Comparison of ENCODE assay signal across 8 cellular contexts in the genomic region with DNA sequence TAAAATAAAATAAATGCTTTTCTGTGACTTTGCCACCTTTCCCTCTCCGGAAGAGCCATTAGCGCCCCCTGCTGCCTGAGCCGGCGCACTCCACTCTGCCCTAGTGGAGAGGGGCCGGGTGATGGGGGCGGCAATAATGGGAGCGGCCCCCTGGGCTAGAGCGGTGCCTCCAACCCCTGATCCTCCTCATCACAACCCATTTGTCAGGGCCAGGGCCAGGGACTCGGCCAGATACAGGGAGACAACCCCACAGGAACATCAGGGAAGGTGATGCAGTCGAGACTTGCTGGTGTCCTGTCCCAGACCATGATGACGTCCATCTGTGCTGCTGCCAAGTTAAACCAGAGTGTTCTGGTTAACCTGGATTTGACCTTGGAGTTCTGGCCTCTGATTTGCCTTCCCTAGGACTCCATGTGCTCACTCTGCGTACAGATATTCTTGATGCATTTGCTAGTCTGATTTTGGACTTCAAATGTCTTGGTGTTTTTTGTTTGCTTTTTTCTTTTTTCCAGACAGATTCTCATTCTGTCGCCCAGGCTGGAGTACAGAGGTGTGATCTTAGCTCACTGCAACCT.
DNase-seq lines count a peak whose midpoint lies in the region; ATAC-seq lines count a peak whose summit lies in the region.

No MANE protein-coding gene starts in this region.

- no peaks in the 10 kb centered on the region for H3K9me3 ChIP-seq in adipocyte (ENCODE audit: control insufficient read depth, low read length)
- H3K9me3 ChIP-seq in iPS-20b (ENCODE audit: insufficient read depth, low read depth, low read length): no peaks in the 10 kb centered on the region

- H3K36me3 ChIP-seq in adipocyte (ENCODE audit: control insufficient read depth, insufficient read depth, low read length, severe bottlenecking) (no peaks in the 10 kb centered on the region), iPS-20b (ENCODE audit: insufficient read depth, low read depth, low read length) (no peaks in the 10 kb centered on the region)

- no peaks in the 10 kb centered on the region for H3K27me3 ChIP-seq in adipocyte (replicated peaks; ENCODE audit: control insufficient read depth, insufficient read depth, low read length)
- no peaks in the 10 kb centered on the region for H3K27me3 ChIP-seq in iPS-20b (ENCODE audit: insufficient read depth, low read length)

- H3K4me1 ChIP-seq in adipocyte (ENCODE audit: control insufficient read depth, insufficient read depth, low read length) (peaks cover 4% of the 10 kb centered on the region), iPS-20b (ENCODE audit: insufficient read depth, low read length) (no peaks in the 10 kb centered on the region)

- no peak overlapping the region for H3K27ac ChIP-seq in iPS-20b (ENCODE audit: low read length)

- ATAC-seq in HG02610 (IDR thresholded peaks at IDR 0.05; ENCODE audit: unreplicated experiment): no peak

- peak; percentile 46 for DNase-seq in activated CD4-positive, CD25-positive, alpha-beta regulatory T cell treated with anti-CD3 and anti-CD28 coated beads, Interleukin-2, amount 50 U/mL, for 72 hours
- no peak for DNase-seq in activated CD4-positive, CD25-positive, alpha-beta regulatory T cell (lab: John Stamatoyannopoulos, UW)
- DNase-seq in NCI-H526 (lab: John Stamatoyannopoulos, UW) (peak; percentile 30 to 71), adipocyte (ENCODE audit: low read depth) (peak; percentile 38), cortex of kidney (lab: John Stamatoyannopoulos, UW) (no peak)
- peak; percentile 10 for DNase-seq in stimulated activated CD4-positive, alpha-beta T cell treated with anti-CD3 and anti-CD28 coated beads, Interleukin-4, amount 100 ng/mL, for 24 hours

- H3K4me3 ChIP-seq in adipocyte (ENCODE audit: low read length) (no peak overlapping the region), iPS-20b (ENCODE audit: low read length) (0 out of 2 replicates have a peak overlapping the region, but pooled peaks have one; percentile 7)

- H3K9ac ChIP-seq in adipocyte (ENCODE audit: low read length) (peak overlapping the region; percentile 4), iPS-20b (ENCODE audit: low read depth, low read length) (no peak overlapping the region; the same call in 1 of the 2 replicates)

Comparison
In these comparisons a context has a peak if more than half of its experiments do, and no peak if none do; other contexts are left out.
1. DNase-seq: peak in activated CD4-positive, CD25-positive, alpha-beta regulatory T cell treated with anti-CD3 and anti-CD28 coated beads, Interleukin-2, amount 50 U/mL, for 72 hours (single experiment), NCI-H526 (2 of 2), adipocyte (single experiment) and stimulated activated CD4-positive, alpha-beta T cell treated with anti-CD3 and anti-CD28 coated beads, Interleukin-4, amount 100 ng/mL, for 24 hours (single experiment); none in activated CD4-positive, CD25-positive, alpha-beta regulatory T cell (0 of 4) and cortex of kidney (single experiment).